Comparison of ENCODE assay signal across 12 cellular contexts in genomic region chr17:58002973-58003372, GRCh38. TPM values are rescaled to one million over a fixed set of nuclear protein-coding genes. Genes with fewer than 3 reads are reported as not detected.
DNase-seq lines count a peak whose midpoint lies in the region; ATAC-seq, FAIRE-seq and TF ChIP-seq lines count a peak whose summit lies in the region.
"Had no signal": no experiment of that assay in that cellular context is flagged by ENCODE, and none has a peak within 500 bp of the region (broad histone marks: within the 10 kb centered on the region; RNA-seq: fewer than 3 reads in every experiment).

No MANE protein-coding gene starts in this region.

- peaks cover 63% of the 10 kb centered on the region for H3K79me2 ChIP-seq in DOHH2 (ENCODE audit: control insufficient read depth, low read length)

- H3K9me3 Mint-ChIP-seq in WTC11 (no peaks in the 10 kb centered on the region), immature natural killer cell (peaks cover 0 to 4% (median 0%) of the 10 kb centered on the region in 6 donors)

- H3K4me1 ChIP-seq in A549 (peaks cover 63% of the 10 kb centered on the region), DOHH2 (ENCODE audit: control insufficient read depth, low read length) (peaks cover 60% of the 10 kb centered on the region)

- intact Hi-C loops in head of caudate nucleus (cut with DNase I): no loop called here

- CTCF ChIA-PET in A549 (lab: Yijun Ruan, JAX) (interaction anchor here (1.6 to 26.3 kb wide), 6 partner anchors 9 to 170 kb away, joined by 4 to 1377 read pairs (median 15); partner anchors contain the start of genes CUEDC1 and MRPS23), WTC11 (lab: Charles Lee) (interaction anchor here (11.1 kb wide), 1 partner anchor 145 kb away, joined by 207 read pairs; no protein-coding TSS in a partner anchor)

- POLR2A ChIA-PET in A549 (lab: Yijun Ruan, JAX) (interaction anchor here (0.7 to 1.8 kb wide), 2 partner anchors 56 to 153 kb away, joined by 3 to 8 read pairs; partner anchors contain the start of gene MRPS23), WTC11 (lab: Charles Lee) (no interaction called here)

- TF ChIP-seq EP300 in A549 (IDR thresholded peaks at IDR 0.05): no peak

- H3K27ac Mint-ChIP-seq in WTC11 (peak overlapping the region; percentile 90), immature natural killer cell (peak overlapping the region in 4 of 6 donors; percentile 0 to 80 (median 22))

- H3K4me2 ChIP-seq in A549 (peak overlapping the region; percentile 89), DOHH2 (ENCODE audit: low read length) (peak overlapping the region; percentile 99)

- H3K36me3 ChIP-seq in DOHH2 (ENCODE audit: control insufficient read depth, low read length): peaks cover 93% of the 10 kb centered on the region

- H3F3A ChIP-seq in DOHH2 (ENCODE audit: control insufficient read depth, insufficient read depth): peaks cover 84% of the 10 kb centered on the region

- H3K27ac ChIP-seq in A549 (peak overlapping the region in 1 of 2 experiments; percentile 6; a peak in 1 of 6 replicates), DOHH2 (ENCODE audit: low read depth, low read length) (no peak overlapping the region)
- H3K27ac ChIP-seq: C4-2B had no signal

- peaks cover 60% of the 10 kb centered on the region for H3K36me3 Mint-ChIP-seq in WTC11
- H3K36me3 Mint-ChIP-seq in immature natural killer cell: peaks cover 13 to 38% (median 21%) of the 10 kb centered on the region in 3 donors

- H3K4me3 ChIP-seq in A549: no peak overlapping the region
- peak overlapping the region; percentile 100 for H3K4me3 ChIP-seq in DOHH2 (ENCODE audit: low read length)

- H3K9me3 ChIP-seq in A549 (no peaks in the 10 kb centered on the region), DOHH2 (ENCODE audit: control insufficient read depth, insufficient read depth, low read length) (no peaks in the 10 kb centered on the region)

- no peak for FAIRE-seq in A549 (lab: Jason Lieb, UNC)

- TF ChIP-seq POLR2A in A549 (IDR thresholded peaks at IDR 0.05; ENCODE audit: low read length): no peak

- H3K27me3 Mint-ChIP-seq in WTC11 (ENCODE audit: low read depth): no peaks in the 10 kb centered on the region
- peaks cover 19 to 26% (median 20%) of the 10 kb centered on the region in 3 donors for H3K27me3 Mint-ChIP-seq in immature natural killer cell (ENCODE audit: low read depth in 3 of 3)

- 91% methylated on average over 2 of the region's 2 CpGs for WGBS in A549 (ENCODE audit: missing lambda C conversion rate)

- ATAC-seq in A549 (no peak), WTC11 (no peak)

- H3K27me3 ChIP-seq in DOHH2 (ENCODE audit: control insufficient read depth, low read length): peaks cover 2% of the 10 kb centered on the region; the same call in 1 of the 2 replicates

- TF ChIP-seq CTCF in A549 (IDR thresholded peaks at IDR 0.05): no peak
- no peak for TF ChIP-seq CTCF in DOHH2 (IDR thresholded peaks at IDR 0.05; ENCODE audit: low read depth, low read length, poor library complexity, severe bottlenecking)
- no peak for TF ChIP-seq CTCF in WTC11 (IDR thresholded peaks at IDR 0.05)

- no peak for DNase-seq in A549 (ENCODE audit: low read depth in 1 of 2, low spot score in 1 of 2)
- no peak for DNase-seq in WTC11 (ENCODE audit: low spot score)
- DNase-seq in immature natural killer cell: no peak
- DNase-seq in HPDE6-E6E7 (ENCODE audit: extremely low spot score): no peak
- no peak for DNase-seq in activated effector memory CD4-positive, alpha-beta T cell treated with anti-CD3 and anti-CD28 coated beads, Interleukin-2, amount 50 U/mL, for 16 hours
- DNase-seq in head of caudate nucleus: no peak
- no peak for DNase-seq in DMS53 (lab: John Stamatoyannopoulos, UW)
- DNase-seq: activated gamma-delta T cell; NCI-H226; stimulated activated CD4-positive, alpha-beta T cell treated with anti-CD3 and anti-CD28 coated beads, Interleukin-1b, Interleukin-23, amount 100 ng/mL, for 48 hours had no signal

- H3K9me2 ChIP-seq in DOHH2 (replicated peaks; ENCODE audit: control insufficient read depth, low read length): no peaks in the 10 kb centered on the region

- H3K4me3 Mint-ChIP-seq in WTC11 (peak overlapping the region; percentile 100), immature natural killer cell (no peak overlapping the region)

- H4K20me1 ChIP-seq in DOHH2 (ENCODE audit: control insufficient read depth, insufficient read depth, low read depth, low read length): peaks cover 47% of the 10 kb centered on the region

- no peak for TF ChIP-seq RAD21 in A549 (conservative IDR thresholded peaks at IDR 0.05 in 1 of 2, IDR thresholded peaks at IDR 0.05 in 1 of 2)

- H3K4me1 Mint-ChIP-seq in WTC11: peaks cover 42% of the 10 kb centered on the region
- H3K4me1 Mint-ChIP-seq in immature natural killer cell: peaks cover 46 to 69% of the 10 kb centered on the region in 2 donors

TF ChIP-seq in A549, 52 proteins besides CTCF, POLR2A, EP300 and RAD21:
- TF ChIP-seq FOSB (CRISPR knock-in tag; IDR thresholded peaks at IDR 0.05) (peak; percentile 57; the same call in 1 of the 2 replicates), HOXA7 (CRISPR knock-in tag; IDR thresholded peaks at IDR 0.05) (peak; percentile 66; the same call in 1 of the 2 replicates), RFX5 (IDR thresholded peaks at IDR 0.05) (no peak), CEBPB (IDR thresholded peaks at IDR 0.05) (no peak), TFCP2L1 (CRISPR knock-in tag; IDR thresholded peaks at IDR 0.05) (0 out of 2 replicates have a peak, but pooled peaks have one; percentile 5), ZNF302 (CRISPR knock-in tag; IDR thresholded peaks at IDR 0.05) (no peak)

TF ChIP-seq in WTC11, 78 proteins besides CTCF, POLR2A, EP300 and RAD21 (continues in another document):
- no peak for TF ChIP-seq NR1H2 (CRISPR knock-in tag; IDR thresholded peaks at IDR 0.05)
- TF ChIP-seq MXD4 (CRISPR knock-in tag; IDR thresholded peaks at IDR 0.05; ENCODE audit: borderline replicate concordance): no peak
- TF ChIP-seq FOXJ3 (CRISPR knock-in tag; IDR thresholded peaks at IDR 0.05; ENCODE audit: borderline replicate concordance): no peak
- no peak for TF ChIP-seq HMGA2 (CRISPR knock-in tag; IDR thresholded peaks at IDR 0.05)
- no peak for TF ChIP-seq ZNF232 (CRISPR knock-in tag; IDR thresholded peaks at IDR 0.05)
- TF ChIP-seq MYBL2 (CRISPR knock-in tag; IDR thresholded peaks at IDR 0.05): no peak
- no peak for TF ChIP-seq CDX4 (CRISPR knock-in tag; IDR thresholded peaks at IDR 0.05; ENCODE audit: borderline replicate concordance)
- TF ChIP-seq ZNF425 (CRISPR knock-in tag; conservative IDR thresholded peaks at IDR 0.05): no peak
- no peak for TF ChIP-seq CBFB (CRISPR knock-in tag; IDR thresholded peaks at IDR 0.05; ENCODE audit: low read depth)

RNA-seq across cellular contexts. Expression of gene SRSF1, which starts 4.1 kb away (rescaled TPM):
- polyA plus RNA-seq in A549 (2011; rRNA removed) (332 and 490 TPM in 2 replicates), A549 (2017; fragmentation: RNase III; extraction: RNeasy Plus Mini Kit Qiagen cat#74134 plus additional on column Dnase treatment) (364 to 399 TPM (median 368 TPM) in 3 replicates), immature natural killer cell (10 to 100 TPM; 42.5 to 69.6 (median 55.8) TPM)
- 272 and 316 TPM in 2 replicates for polyA plus RNA-seq in A549 (2012; cell fraction: cytosol; rRNA removed)
- 597 and 706 TPM in 2 replicates for polyA plus RNA-seq in A549 (2012; cell fraction: nucleus; rRNA removed)
- polyA minus RNA-seq in A549 (2011; rRNA and poly(A)+ RNA removed): 330 and 342 TPM in 2 replicates
- 349 to 387 TPM (median 366 TPM) in 3 replicates for total RNA-seq in WTC11 (2021)

RNA-seq across cellular contexts. Expression of gene VEZF1, which starts 14.9 kb away (rescaled TPM):
- polyA plus RNA-seq in A549 (2011; rRNA removed) (57.7 and 63.8 TPM in 2 replicates), A549 (2017; fragmentation: RNase III; extraction: RNeasy Plus Mini Kit Qiagen cat#74134 plus additional on column Dnase treatment) (48.1 to 55.5 TPM (median 50.3 TPM) in 3 replicates), immature natural killer cell (10 to 100 TPM; 35.8 to 54.1 (median 40.1) TPM)
- polyA plus RNA-seq in A549 (2012; cell fraction: cytosol; rRNA removed): 19.9 and 25.2 TPM in 2 replicates
- 12.5 and 13.7 TPM in 2 replicates for polyA plus RNA-seq in A549 (2012; cell fraction: nucleus; rRNA removed)
- polyA minus RNA-seq in A549 (2011; rRNA and poly(A)+ RNA removed): 83.1 and 90.7 TPM in 2 replicates
- 43.1 to 43.8 TPM (median 43.3 TPM) in 3 replicates for total RNA-seq in WTC11 (2021)

RNA-seq across cellular contexts. Expression of gene CUEDC1, which starts 47.8 kb away (rescaled TPM):
- 44.3 and 54.8 TPM in 2 replicates for polyA plus RNA-seq in A549 (2011; rRNA removed)
- 47.9 and 48.0 TPM in 2 replicates for polyA plus RNA-seq in A549 (2012; cell fraction: cytosol; rRNA removed)
- polyA plus RNA-seq in A549 (2012; cell fraction: nucleus; rRNA removed): 222 and 260 TPM in 2 replicates
- polyA plus RNA-seq in A549 (2017; fragmentation: RNase III; extraction: RNeasy Plus Mini Kit Qiagen cat#74134 plus additional on column Dnase treatment): 70.7 to 103 TPM (median 90.6 TPM) in 3 replicates
- polyA minus RNA-seq in A549 (2011; rRNA and poly(A)+ RNA removed): 20.1 and 41.6 TPM in 2 replicates
- total RNA-seq in WTC11 (2021): 6.5 to 12.2 TPM (median 9.4 TPM) in 3 replicates
- 1 to 10 TPM in 1 of 3 donors, under 1 TPM in 2; 0.43 to 2.5 (median 0.52) TPM for polyA plus RNA-seq in immature natural killer cell

Comparison
In these comparisons a context has a peak if more than half of its experiments do, and no peak if none do; other contexts are left out.
1. RNA of gene CUEDC1, which starts 47.8 kb away (polyA plus RNA-seq): 44.3 to 260 TPM in A549; 0.43 to 2.5 TPM in immature natural killer cell; every median in the first group is over 10 times any median in the second.